In genomic region chr3:12984023-12984823, GRCh38 we compare ENCODE assay signal across 1 cellular context.
A peak's percentile ranks its signal among the peaks of the same experiment; 100 is the strongest.
TF ChIP-seq lines count a peak whose summit lies in the region.

No MANE protein-coding gene starts in this region.

TF ChIP-seq in HepG2, 621 proteins besides CTCF, POLR2A, EP300 and RAD21 (continued from another document):
- TF ChIP-seq ZSCAN25 (CRISPR knock-in tag; IDR thresholded peaks at IDR 0.05), result no peak
- TF ChIP-seq TBX3 (IDR thresholded peaks at IDR 0.05; ENCODE audit: borderline replicate concordance), result no peak
- no peak for TF ChIP-seq ZNF557 (CRISPR knock-in tag; IDR thresholded peaks at IDR 0.05)
- peak; percentile 35; the same call in 1 of the 2 replicates for TF ChIP-seq ZFY (CRISPR knock-in tag; IDR thresholded peaks at IDR 0.05)
- peak; percentile 8; the same call in 1 of the 2 replicates for TF ChIP-seq PATZ1 (CRISPR knock-in tag; IDR thresholded peaks at IDR 0.05)
- TF ChIP-seq, protein P1, sequence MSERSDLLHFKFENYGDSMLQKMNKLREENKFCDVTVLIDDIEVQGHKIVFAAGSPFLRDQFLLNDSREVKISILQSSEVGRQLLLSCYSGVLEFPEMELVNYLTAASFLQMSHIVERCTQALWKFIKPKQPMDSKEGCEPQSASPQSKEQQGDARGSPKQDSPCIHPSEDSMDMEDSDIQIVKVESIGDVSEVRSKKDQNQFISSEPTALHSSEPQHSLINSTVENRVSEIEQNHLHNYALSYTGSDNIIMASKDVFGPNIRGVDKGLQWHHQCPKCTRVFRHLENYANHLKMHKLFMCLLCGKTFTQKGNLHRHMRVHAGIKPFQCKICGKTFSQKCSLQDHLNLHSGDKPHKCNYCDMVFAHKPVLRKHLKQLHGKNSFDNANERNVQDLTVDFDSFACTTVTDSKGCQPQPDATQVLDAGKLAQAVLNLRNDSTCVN (CRISPR knock-in tag; IDR thresholded peaks at IDR 0.05; ENCODE audit: borderline replicate concordance), result 0 out of 2 replicates have a peak, but pooled peaks have one; percentile 34
- TF ChIP-seq, protein P2, sequence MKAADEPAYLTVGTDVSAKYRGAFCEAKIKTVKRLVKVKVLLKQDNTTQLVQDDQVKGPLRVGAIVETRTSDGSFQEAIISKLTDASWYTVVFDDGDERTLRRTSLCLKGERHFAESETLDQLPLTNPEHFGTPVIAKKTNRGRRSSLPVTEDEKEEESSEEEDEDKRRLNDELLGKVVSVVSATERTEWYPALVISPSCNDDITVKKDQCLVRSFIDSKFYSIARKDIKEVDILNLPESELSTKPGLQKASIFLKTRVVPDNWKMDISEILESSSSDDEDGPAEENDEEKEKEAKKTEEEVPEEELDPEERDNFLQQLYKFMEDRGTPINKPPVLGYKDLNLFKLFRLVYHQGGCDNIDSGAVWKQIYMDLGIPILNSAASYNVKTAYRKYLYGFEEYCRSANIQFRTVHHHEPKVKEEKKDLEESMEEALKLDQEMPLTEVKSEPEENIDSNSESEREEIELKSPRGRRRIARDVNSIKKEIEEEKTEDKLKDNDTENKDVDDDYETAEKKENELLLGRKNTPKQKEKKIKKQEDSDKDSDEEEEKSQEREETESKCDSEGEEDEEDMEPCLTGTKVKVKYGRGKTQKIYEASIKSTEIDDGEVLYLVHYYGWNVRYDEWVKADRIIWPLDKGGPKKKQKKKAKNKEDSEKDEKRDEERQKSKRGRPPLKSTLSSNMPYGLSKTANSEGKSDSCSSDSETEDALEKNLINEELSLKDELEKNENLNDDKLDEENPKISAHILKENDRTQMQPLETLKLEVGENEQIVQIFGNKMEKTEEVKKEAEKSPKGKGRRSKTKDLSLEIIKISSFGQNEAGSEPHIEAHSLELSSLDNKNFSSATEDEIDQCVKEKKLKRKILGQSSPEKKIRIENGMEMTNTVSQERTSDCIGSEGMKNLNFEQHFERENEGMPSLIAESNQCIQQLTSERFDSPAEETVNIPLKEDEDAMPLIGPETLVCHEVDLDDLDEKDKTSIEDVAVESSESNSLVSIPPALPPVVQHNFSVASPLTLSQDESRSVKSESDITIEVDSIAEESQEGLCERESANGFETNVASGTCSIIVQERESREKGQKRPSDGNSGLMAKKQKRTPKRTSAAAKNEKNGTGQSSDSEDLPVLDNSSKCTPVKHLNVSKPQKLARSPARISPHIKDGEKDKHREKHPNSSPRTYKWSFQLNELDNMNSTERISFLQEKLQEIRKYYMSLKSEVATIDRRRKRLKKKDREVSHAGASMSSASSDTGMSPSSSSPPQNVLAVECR (CRISPR knock-in tag; IDR thresholded peaks at IDR 0.05; ENCODE audit: borderline replicate concordance), result peak; percentile 25; the same call in 1 of the 2 replicates
- TF ChIP-seq NPAS2 (CRISPR knock-in tag; IDR thresholded peaks at IDR 0.05; ENCODE audit: borderline replicate concordance), result no peak
- peak; percentile 71; the same call in 1 of the 2 replicates for TF ChIP-seq PITX1 (CRISPR knock-in tag; IDR thresholded peaks at IDR 0.05)
- TF ChIP-seq KMT2B (CRISPR knock-in tag; IDR thresholded peaks at IDR 0.05), result no peak
- no peak for TF ChIP-seq HMG20A (CRISPR knock-in tag; IDR thresholded peaks at IDR 0.05; ENCODE audit: borderline replicate concordance)
- TF ChIP-seq, protein P3, sequence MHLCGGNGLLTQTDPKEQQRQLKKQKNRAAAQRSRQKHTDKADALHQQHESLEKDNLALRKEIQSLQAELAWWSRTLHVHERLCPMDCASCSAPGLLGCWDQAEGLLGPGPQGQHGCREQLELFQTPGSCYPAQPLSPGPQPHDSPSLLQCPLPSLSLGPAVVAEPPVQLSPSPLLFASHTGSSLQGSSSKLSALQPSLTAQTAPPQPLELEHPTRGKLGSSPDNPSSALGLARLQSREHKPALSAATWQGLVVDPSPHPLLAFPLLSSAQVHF (CRISPR knock-in tag; IDR thresholded peaks at IDR 0.05), result no peak
- no peak for TF ChIP-seq ZKSCAN1 (IDR thresholded peaks at IDR 0.05; ENCODE audit: low read length)
- peak; percentile 55; the same call in 1 of the 3 replicates for TF ChIP-seq MXI1 (IDR thresholded peaks at IDR 0.05; ENCODE audit: borderline replicate concordance, low read depth, low read length)
- no peak for TF ChIP-seq ZNF562 (CRISPR knock-in tag; IDR thresholded peaks at IDR 0.05; ENCODE audit: borderline replicate concordance)
- peak; percentile 77; the same call in 1 of the 2 replicates for TF ChIP-seq TGIF2 (CRISPR knock-in tag; IDR thresholded peaks at IDR 0.05)
